Comparison of ENCODE assay signal across 14 cellular contexts in genomic region chr15:45121706-45122417, GRCh38. TPM values are rescaled to one million over a fixed set of nuclear protein-coding genes. Genes with fewer than 3 reads are reported as not detected.
DNase-seq lines count a peak whose midpoint lies in the region; ATAC-seq and TF ChIP-seq lines count a peak whose summit lies in the region.
"Had no signal": no experiment of that assay in that cellular context is flagged by ENCODE, and none has a peak within 500 bp of the region (broad histone marks: within the 10 kb centered on the region; RNA-seq: fewer than 3 reads in every experiment).

No MANE protein-coding gene starts in this region.

- H3K4me3 ChIP-seq in PC-3 (ENCODE audit: low read length), result no peak overlapping the region
- H3K4me3 ChIP-seq in epithelial cell of proximal tubule (ENCODE audit: low read depth, low read length), result no peak overlapping the region
- H3K4me3 ChIP-seq in osteoblast (ENCODE audit: insufficient read depth, low read length), result peak overlapping the region; percentile 31
- H3K4me3 ChIP-seq in ascending aorta, result no peak overlapping the region
- H3K4me3 ChIP-seq in WERI-Rb-1 (ENCODE audit: low read depth, low read length), result no peak overlapping the region
- H3K4me3 ChIP-seq: ovary had no signal

- intact Hi-C loops in PC-3 (cut with micrococcal nuclease), result loop anchor here (10.0 kb wide), 2 partner anchors 83 to 157 kb away; no protein-coding TSS in a partner anchor
- intact Hi-C loops in ascending aorta (cut with DNase I), result no loop called here

- H3K27me3 ChIP-seq in PC-3 (ENCODE audit: low read length), result no peaks in the 10 kb centered on the region
- peaks cover 24% of the 10 kb centered on the region for H3K27me3 ChIP-seq in osteoblast (ENCODE audit: insufficient read depth, low read length)
- H3K27me3 ChIP-seq in ascending aorta, result peaks cover 11% of the 10 kb centered on the region
- H3K27me3 ChIP-seq in WERI-Rb-1 (ENCODE audit: insufficient read depth, low read depth, severe bottlenecking), result no peaks in the 10 kb centered on the region
- H3K27me3 ChIP-seq: ovary had no signal

- CTCF ChIA-PET in PC-3 (lab: Charles Lee), result interaction anchor here (1.4 kb wide), 1 partner anchor 41 kb away, joined by 5 read pairs; no protein-coding TSS in a partner anchor

- peak; percentile 86 for DNase-seq in EH (ENCODE audit: low read depth)
- DNase-seq in PC-3, result peak; percentile 92
- peak; percentile 45 for DNase-seq in epithelial cell of proximal tubule (ENCODE audit: low read depth)
- DNase-seq in osteoblast (ENCODE audit: insufficient read length, low spot score, missing footprints), result peak; percentile 99
- DNase-seq in midbrain (lab: John Stamatoyannopoulos, UW), result no peak
- DNase-seq in ascending aorta (ENCODE audit: low spot score in 2 of 2), result no peak
- DNase-seq in D341Med (ENCODE audit: low spot score), result no peak
- DNase-seq in WERI-Rb-1, result no peak
- DNase-seq: NCI-H1417 treated with DMSO at 0.1 percent for 48 hours; OCI-M1; ovary; stimulated activated CD4-positive, alpha-beta T cell treated with anti-CD3 and anti-CD28 coated beads, Interleukin-4, amount 100 ng/mL, for 1 hour had no signal

- H3K9me3 ChIP-seq in PC-3 (ENCODE audit: low read length), result no peaks in the 10 kb centered on the region
- no peaks in the 10 kb centered on the region for H3K9me3 ChIP-seq in osteoblast (ENCODE audit: low read depth, low read length)
- H3K9me3 ChIP-seq in ascending aorta, result no peaks in the 10 kb centered on the region
- H3K9me3 ChIP-seq in WERI-Rb-1 (ENCODE audit: severe bottlenecking), result no peaks in the 10 kb centered on the region
- H3K9me3 ChIP-seq: ovary had no signal

- H2AFZ ChIP-seq in PC-3 (ENCODE audit: low read length) (no peak overlapping the region), osteoblast (ENCODE audit: low read length) (peak overlapping the region; percentile 61)

- peak; percentile 82 for ATAC-seq in PC-3
- ATAC-seq: WTC11 had no signal

- POLR2A ChIA-PET in PC-3 (lab: Charles Lee; ENCODE audit: unreplicated experiment), result interaction anchor here (0.6 kb wide), 1 partner anchor 428 kb away, joined by 3 read pairs; no protein-coding TSS in a partner anchor

- H3K9me2 ChIP-seq in PC-3 (replicated peaks; ENCODE audit: low read length), result no peaks in the 10 kb centered on the region

- no peak for TF ChIP-seq CTCF in PC-3 (conservative IDR thresholded peaks at IDR 0.05; ENCODE audit: low read depth, low read length)
- TF ChIP-seq CTCF in epithelial cell of proximal tubule (conservative IDR thresholded peaks at IDR 0.05; ENCODE audit: low read depth, low read length), result no peak
- TF ChIP-seq CTCF in osteoblast (IDR thresholded peaks at IDR 0.05; ENCODE audit: extremely low read depth, low read depth, low read length), result no peak
- no peak for TF ChIP-seq CTCF in ascending aorta (IDR thresholded peaks at IDR 0.05)
- no peak for TF ChIP-seq CTCF in WERI-Rb-1 (IDR thresholded peaks at IDR 0.05; ENCODE audit: low read depth, low read length)

- H3K36me3 ChIP-seq in PC-3 (ENCODE audit: low read depth, low read length) (no peaks in the 10 kb centered on the region), osteoblast (ENCODE audit: insufficient read depth, low read length) (no peaks in the 10 kb centered on the region), ascending aorta (no peaks in the 10 kb centered on the region), WERI-Rb-1 (no peaks in the 10 kb centered on the region)
- H3K36me3 ChIP-seq: ovary had no signal

- no peaks in the 10 kb centered on the region for H3F3A ChIP-seq in PC-3 (ENCODE audit: low read length, unreplicated experiment)

- H3K9ac ChIP-seq in PC-3 (ENCODE audit: low read length), result no peak overlapping the region

- peaks cover 17% of the 10 kb centered on the region for H3K4me1 ChIP-seq in PC-3 (ENCODE audit: insufficient read depth, low read length)
- peaks cover 12% of the 10 kb centered on the region for H3K4me1 ChIP-seq in osteoblast (ENCODE audit: insufficient read depth, low read length)
- peaks cover 3 to 5% of the 10 kb centered on the region in 2 donors for H3K4me1 ChIP-seq in ascending aorta

- 0 out of 2 replicates have a peak overlapping the region, but pooled peaks have one; percentile 18 for H3K27ac ChIP-seq in PC-3 (ENCODE audit: low read length)
- peak overlapping the region; percentile 45 for H3K27ac ChIP-seq in osteoblast (ENCODE audit: low read depth, low read length)
- H3K27ac ChIP-seq in ascending aorta, result no peak overlapping the region
- H3K27ac ChIP-seq in WERI-Rb-1, result no peak overlapping the region
- H3K27ac ChIP-seq: ovary had no signal

- BruUV-seq in PC-3 (replicated peaks; lab: Mats Ljungman, UMichigan), result no TSS peak

- H3K4me2 ChIP-seq in PC-3 (ENCODE audit: low read length) (peak overlapping the region; percentile 57), osteoblast (ENCODE audit: insufficient read depth, low read length) (peak overlapping the region; percentile 40)

- H4K20me1 ChIP-seq in PC-3 (ENCODE audit: low read length), result no peaks in the 10 kb centered on the region
- no peaks in the 10 kb centered on the region for H4K20me1 ChIP-seq in osteoblast (ENCODE audit: insufficient read depth, low read length)

- no peaks in the 10 kb centered on the region for H3K79me2 ChIP-seq in PC-3 (ENCODE audit: low read length)
- no peaks in the 10 kb centered on the region for H3K79me2 ChIP-seq in osteoblast (ENCODE audit: insufficient read depth, low read length)

RNA-seq across cellular contexts. Expression of gene DUOXA2, which starts 7.7 kb away (rescaled TPM):
- total RNA-seq in PC-3 (2014; rRNA removed) (not detected in 2 replicates), epithelial cell of proximal tubule (not detected in 2 replicates), osteoblast (not detected in 2 replicates), ascending aorta (0.32 TPM)
- total RNA-seq: temporal lobe, WTC11 had no signal

RNA-seq across cellular contexts. Expression of gene DUOXA1, which starts 7.8 kb away (rescaled TPM):
- total RNA-seq in PC-3 (2014; rRNA removed) (1.3 TPM in 1 of 2 replicates, not detected in the other), epithelial cell of proximal tubule (0.46 TPM in 1 of 2 replicates, not detected in the other), osteoblast (0.29 and 0.36 TPM in 2 replicates), ascending aorta (4.2 TPM)

RNA-seq across cellular contexts. Expression of gene DUOX2, which starts 7.9 kb away (rescaled TPM):
- not detected in 2 replicates for total RNA-seq in PC-3 (2014; rRNA removed)
- total RNA-seq in epithelial cell of proximal tubule, result not detected in 2 replicates
- total RNA-seq in osteoblast, result under 0.01 TPM in 1 of 2 replicates, not detected in the other
- total RNA-seq in ascending aorta, result 2.3 TPM
- total RNA-seq: temporal lobe had no signal

RNA-seq across cellular contexts. Expression of gene DUOX1, which starts 7.9 kb away (rescaled TPM):
- 0.29 TPM in 1 of 2 replicates, not detected in the other for total RNA-seq in PC-3 (2014; rRNA removed)
- 0.12 and 0.22 TPM in 2 replicates for total RNA-seq in epithelial cell of proximal tubule
- under 0.01 and 0.29 TPM in 2 replicates for total RNA-seq in osteoblast
- total RNA-seq in ascending aorta, result 2.7 TPM
- total RNA-seq: temporal lobe had no signal

Comparison
In these comparisons a context has a peak if more than half of its experiments do, and no peak if none do; other contexts are left out.
1. DNase-seq: peak in EH (single experiment), PC-3 (single experiment), epithelial cell of proximal tubule (single experiment) and osteoblast (single experiment); none in midbrain (single experiment), ascending aorta (0 of 2), D341Med (single experiment) and WERI-Rb-1 (single experiment).
2. H3K27ac ChIP-seq: peak in PC-3 (single experiment) and osteoblast (single experiment); none in ascending aorta (0 of 2) and WERI-Rb-1 (single experiment).